ENCODE assay signal across 7 cellular contexts in the genomic region with DNA sequence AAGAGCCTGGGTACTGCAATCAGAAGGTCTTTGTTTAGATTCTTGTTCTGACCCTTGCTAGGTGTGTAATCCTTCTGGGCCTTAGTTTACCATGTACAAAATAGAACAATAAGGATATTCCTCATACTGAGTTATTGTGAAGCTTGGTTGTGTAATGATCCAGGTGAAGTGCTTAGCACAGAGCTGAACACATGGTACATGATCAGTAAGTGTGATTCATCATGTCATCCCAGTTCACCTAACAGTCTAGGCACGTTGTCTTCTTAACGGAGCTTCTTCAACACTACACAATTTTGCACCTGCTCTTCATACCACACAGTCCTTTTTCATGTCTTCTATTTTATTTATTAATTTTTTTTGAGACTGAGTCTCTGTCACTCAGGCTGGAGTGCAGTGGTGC.
"Had no signal": no experiment of that assay in that cellular context is flagged by ENCODE, and none has a peak within 500 bp of the region (broad histone marks: within the 10 kb centered on the region; RNA-seq: fewer than 3 reads in every experiment).

No MANE protein-coding gene starts in this region.

- H2AFZ ChIP-seq: GM23338 had no signal

- DNase-seq: H9, HCEC 1CT, IMR-90 had no signal

- H3K4me2 ChIP-seq: GM23338 had no signal

- H3K4me3 Mint-ChIP-seq: GM23338, H9 had no signal

- H3K9me3 Mint-ChIP-seq: GM23338, H9 had no signal

- FAIRE-seq: H1, H54, HTR-8/SVneo had no signal

- H3K4me3 ChIP-seq: GM23338 had no signal

- ATAC-seq: GM23338 had no signal

- H3K27ac Mint-ChIP-seq: GM23338, H9 had no signal
